In genomic region chr21:20292280-20292679, GRCh38 we compare ENCODE assay signal across 22 cellular contexts.
"Had no signal": no experiment of that assay in that cellular context is flagged by ENCODE, and none has a peak within 500 bp of the region (broad histone marks: within the 10 kb centered on the region; RNA-seq: fewer than 3 reads in every experiment).

No MANE protein-coding gene starts in this region.

- H3K4me3 ChIP-seq: MG63 had no signal

- H3K27ac Mint-ChIP-seq: IgD-negative memory B cell had no signal

- H3K9me3 ChIP-seq: MG63, SK-N-SH had no signal

- H3K4me2 ChIP-seq: SK-N-SH had no signal

- H3K36me3 Mint-ChIP-seq: IgD-negative memory B cell had no signal

- H3K9ac ChIP-seq: SK-N-SH had no signal

- H3K9me2 ChIP-seq: SK-N-SH had no signal

- DNase-seq: NCI-H1092; NCI-H1105 treated with DMSO at 0.1 percent for 48 hours; NCI-H1417 treated with DMSO at 0.1 percent for 48 hours; NCI-H146; NCI-H187; NCI-H2029; NCI-H2081 treated with DMSO at 0.1 percent for 48 hours; NCI-H2171; NCI-H226; NCI-H446; NCI-H510A; NCI-H524 treated with DMSO at 0.1 percent for 48 hours; NCI-H69; NCI-H774; NK-92 treated with Interleukin-12 subunit alpha and Interleukin-12 subunit beta, amount 100 ng/mL, for 24 hours; PC-3; SHP77; SK-N-SH had no signal

- ATAC-seq: Panc1, PC-3 had no signal

- H3K27me3 ChIP-seq: MG63 had no signal

- H3K4me3 Mint-ChIP-seq: IgD-negative memory B cell had no signal

- H3K36me3 ChIP-seq: MG63 had no signal

- H3K27ac ChIP-seq: RWPE1 had no signal

- H3K27me3 Mint-ChIP-seq: IgD-negative memory B cell had no signal
